Comparison of ENCODE assay signal across 1 cellular context in genomic region chr12:114684098-114684869, GRCh38.
TF ChIP-seq lines count a peak whose summit lies in the region.

Gene TBX3 (minus strand): TSS chr12:114684175. CDS start chr12:114683200, 975 bp downstream.

TF ChIP-seq in HepG2, 621 proteins besides CTCF, POLR2A, EP300 and RAD21 (continued from another document and continues in another):
- TF ChIP-seq ARID5B (CRISPR knock-in tag; IDR thresholded peaks at IDR 0.05) = peak; percentile 69
- no peak; the same call in 1 of the 2 replicates for TF ChIP-seq SIX1 (CRISPR knock-in tag; IDR thresholded peaks at IDR 0.05; ENCODE audit: borderline replicate concordance)
- peak; percentile 26; the same call in 1 of the 2 replicates for TF ChIP-seq HMG20A (CRISPR knock-in tag; IDR thresholded peaks at IDR 0.05; ENCODE audit: borderline replicate concordance)
- peak; percentile 41; the same call in 1 of the 2 replicates for TF ChIP-seq ZNF318 (CRISPR knock-in tag; IDR thresholded peaks at IDR 0.05)
- peak; percentile 39 for TF ChIP-seq AGO1 (IDR thresholded peaks at IDR 0.05; ENCODE audit: low read depth, low read length, poor library complexity, severe bottlenecking)
- peak; percentile 57 for TF ChIP-seq FOSL2 (CRISPR knock-in tag; IDR thresholded peaks at IDR 0.05)
- peak; percentile 76; the same call in 1 of the 2 replicates for TF ChIP-seq JDP2 (CRISPR knock-in tag; IDR thresholded peaks at IDR 0.05; ENCODE audit: borderline replicate concordance)
- TF ChIP-seq HHEX (CRISPR knock-in tag; IDR thresholded peaks at IDR 0.05) = peak; percentile 95
- peak; percentile 69 for TF ChIP-seq GATAD2A (CRISPR knock-in tag; IDR thresholded peaks at IDR 0.05)
- TF ChIP-seq HMGXB3 (CRISPR knock-in tag; IDR thresholded peaks at IDR 0.05; ENCODE audit: borderline replicate concordance) = no peak
- TF ChIP-seq PBX3 (CRISPR knock-in tag; IDR thresholded peaks at IDR 0.05; ENCODE audit: borderline replicate concordance) = 0 out of 2 replicates have a peak, but pooled peaks have one; percentile 33
- TF ChIP-seq TGIF2 (CRISPR knock-in tag; IDR thresholded peaks at IDR 0.05) = peak; percentile 89
- TF ChIP-seq ZMAT5 (CRISPR knock-in tag; IDR thresholded peaks at IDR 0.05; ENCODE audit: borderline replicate concordance, low read depth) = no peak
- TF ChIP-seq ZNF513 (CRISPR knock-in tag; conservative IDR thresholded peaks at IDR 0.05) = no peak
- TF ChIP-seq MEIS2 (CRISPR knock-in tag; IDR thresholded peaks at IDR 0.05) = peak; percentile 21; the same call in 1 of the 2 replicates
- peak; percentile 87 to 96 for TF ChIP-seq HMGXB4 (CRISPR knock-in tag; IDR thresholded peaks at IDR 0.05; ENCODE audit: borderline replicate concordance in 1 of 2, low read depth in 1 of 2)
- TF ChIP-seq ELK4 (CRISPR knock-in tag; IDR thresholded peaks at IDR 0.05; ENCODE audit: borderline replicate concordance) = no peak
- TF ChIP-seq GABPB1 (CRISPR knock-in tag; IDR thresholded peaks at IDR 0.05) = peak; percentile 72; the same call in 1 of the 2 replicates
- no peak for TF ChIP-seq CENPBD1 (CRISPR knock-in tag; IDR thresholded peaks at IDR 0.05; ENCODE audit: borderline replicate concordance, low read depth)
- TF ChIP-seq RBM22 (optimal IDR thresholded peaks at IDR 0.05; ENCODE audit: low read length) = no peak
- no peak for TF ChIP-seq ATM (IDR thresholded peaks at IDR 0.05; ENCODE audit: borderline replicate concordance)
- no peak for TF ChIP-seq ZNF761 (CRISPR knock-in tag; conservative IDR thresholded peaks at IDR 0.05)
- TF ChIP-seq KLF15 (CRISPR knock-in tag; IDR thresholded peaks at IDR 0.05; ENCODE audit: borderline replicate concordance) = peak; percentile 84
- TF ChIP-seq ZNF572 (CRISPR knock-in tag; IDR thresholded peaks at IDR 0.05) = no peak
- peak; percentile 98 for TF ChIP-seq ZNF12 (CRISPR knock-in tag; IDR thresholded peaks at IDR 0.05)
- TF ChIP-seq ZNF547 (CRISPR knock-in tag; IDR thresholded peaks at IDR 0.05) = peak; percentile 76; the same call in 1 of the 2 replicates
